Comparison of ENCODE assay signal across 2 cellular contexts in genomic region chr11:43830928-43831440, GRCh38.
TF ChIP-seq lines count a peak whose summit lies in the region.

No MANE protein-coding gene starts in this region.

TF ChIP-seq in HCT116, 20 proteins besides CTCF, POLR2A, EP300 and RAD21 (continued from another document):
- peak; percentile 83 for TF ChIP-seq TCF7L2 (IDR thresholded peaks at IDR 0.05; ENCODE audit: borderline replicate concordance, extremely low read depth, insufficient read depth, insufficient read length)
- peak; percentile 100 for TF ChIP-seq FOSL1 (IDR thresholded peaks at IDR 0.05; ENCODE audit: low read depth)
- TF ChIP-seq CBX3 (IDR thresholded peaks at IDR 0.05; ENCODE audit: low read depth): peak; percentile 91
- TF ChIP-seq EGR1 (IDR thresholded peaks at IDR 0.05; ENCODE audit: low read depth): peak; percentile 98
- TF ChIP-seq SP1 (IDR thresholded peaks at IDR 0.05; ENCODE audit: low read depth): peak; percentile 97
- TF ChIP-seq ZFX (IDR thresholded peaks at IDR 0.05): no peak
- peak; percentile 97 for TF ChIP-seq SIN3A (IDR thresholded peaks at IDR 0.05; ENCODE audit: low read depth)
- no peak for TF ChIP-seq ELF1 (IDR thresholded peaks at IDR 0.05; ENCODE audit: borderline replicate concordance, low read depth)
- no peak for TF ChIP-seq ZNF274 (IDR thresholded peaks at IDR 0.05; ENCODE audit: low read depth, low read length)
- no peak for TF ChIP-seq EZH2 (IDR thresholded peaks at IDR 0.05)
- TF ChIP-seq YY1 (IDR thresholded peaks at IDR 0.05; ENCODE audit: extremely low read depth, insufficient replicate concordance, low read depth, low read length): peak; percentile 17
- TF ChIP-seq CEBPB (IDR thresholded peaks at IDR 0.05; ENCODE audit: low read depth): peak; percentile 85
- no peak for TF ChIP-seq EZH2phosphoT487 (IDR thresholded peaks at IDR 0.05; ENCODE audit: borderline replicate concordance)
- TF ChIP-seq ZBTB33 (IDR thresholded peaks at IDR 0.05; ENCODE audit: extremely low read depth, insufficient replicate concordance, low read length): no peak
- TF ChIP-seq POLR2AphosphoS5 (IDR thresholded peaks at IDR 0.05; ENCODE audit: low read depth, low read length): peak; percentile 58
- peak; percentile 87 for TF ChIP-seq ATF3 (IDR thresholded peaks at IDR 0.05)
- peak; percentile 100 for TF ChIP-seq JUND (IDR thresholded peaks at IDR 0.05)
- TF ChIP-seq MAX (IDR thresholded peaks at IDR 0.05): peak; percentile 66
- TF ChIP-seq REST (IDR thresholded peaks at IDR 0.05; ENCODE audit: low read depth): no peak
TF ChIP-seq in HCT116: peak in this region for 13.

TF ChIP-seq in WTC11, 78 proteins besides CTCF, POLR2A, EP300 and RAD21:
- no peak for TF ChIP-seq AR (CRISPR knock-in tag; IDR thresholded peaks at IDR 0.05)
